Comparison of ENCODE assay signal across 22 cellular contexts in genomic region chr9:109742759-109743388, GRCh38. TPM values are rescaled to one million over a fixed set of nuclear protein-coding genes. Genes with fewer than 3 reads are reported as not detected.
DNase-seq lines count a peak whose midpoint lies in the region; ATAC-seq and TF ChIP-seq lines count a peak whose summit lies in the region.
"Had no signal": no experiment of that assay in that cellular context is flagged by ENCODE, and none has a peak within 500 bp of the region (broad histone marks: within the 10 kb centered on the region; RNA-seq: fewer than 3 reads in every experiment).

No MANE protein-coding gene starts in this region.

- H3K4me1 ChIP-seq in adipocyte (ENCODE audit: control insufficient read depth, insufficient read depth, low read length) (peaks cover 48% of the 10 kb centered on the region), neural progenitor cell (peaks cover 22% of the 10 kb centered on the region)
- H3K4me1 ChIP-seq: Peyer's patch had no signal

- peak overlapping the region; percentile 64 for H3K27ac Mint-ChIP-seq in neural progenitor cell
- H3K27ac Mint-ChIP-seq in naive thymus-derived CD8-positive, alpha-beta T cell = no peak overlapping the region
- H3K27ac Mint-ChIP-seq: T-helper 1 cell treated with Interleukin-12 subunit alpha and Interleukin-12 subunit beta and Interleukin-4 antibody, amounts not matched to agents 30 μg/mL and 1 μg/mL, for 36 hours had no signal

- H3K9me3 ChIP-seq in adipocyte (ENCODE audit: control insufficient read depth, low read length) = no peaks in the 10 kb centered on the region
- H3K9me3 ChIP-seq in neural progenitor cell (ENCODE audit: low read depth) = no peaks in the 10 kb centered on the region
- H3K9me3 ChIP-seq: breast epithelium, gastrocnemius medialis, neutrophil, Peyer's patch had no signal

- H3K4me2 ChIP-seq in neural progenitor cell = peak overlapping the region; percentile 42

- peak; percentile 21 for DNase-seq in GM04504 (ENCODE audit: low read depth)
- peak; percentile 70 for DNase-seq in adipocyte (ENCODE audit: low read depth)
- DNase-seq in fibroblast of the aortic adventitia (ENCODE audit: low read depth) = peak; percentile 18
- DNase-seq in neural progenitor cell (ENCODE audit: low spot score) = peak; percentile 62
- DNase-seq in naive thymus-derived CD8-positive, alpha-beta T cell = no peak
- no peak for DNase-seq in head of caudate nucleus
- no peak for DNase-seq in RKO (ENCODE audit: low spot score)
- DNase-seq: activated CD4-positive, alpha-beta T cell treated with anti-CD3 and anti-CD28 coated beads for 48 hours; activated CD8-positive, alpha-beta memory T cell treated with anti-CD3 and anti-CD28 coated beads, Interleukin-2, amount 50 U/mL, for 48 hours; activated naive CD4-positive, alpha-beta T cell; AML-193; Calu3; effector CD8-positive, alpha-beta T cell; gastrocnemius medialis; mammary epithelial cell; NCI-H1092 treated with DMSO at 0.1 percent for 48 hours; NCI-H774; Peyer's patch had no signal

- no peaks in the 10 kb centered on the region for H3K27me3 Mint-ChIP-seq in neural progenitor cell (ENCODE audit: insufficient read depth, low read depth)
- peaks cover 7 to 37% (median 14%) of the 10 kb centered on the region in 5 donors for H3K27me3 Mint-ChIP-seq in naive thymus-derived CD8-positive, alpha-beta T cell

- H4K20me1 ChIP-seq in neural progenitor cell (ENCODE audit: low read depth) = no peaks in the 10 kb centered on the region

- peaks cover 28% of the 10 kb centered on the region for H3K4me1 Mint-ChIP-seq in neural progenitor cell
- no peaks in the 10 kb centered on the region for H3K4me1 Mint-ChIP-seq in naive thymus-derived CD8-positive, alpha-beta T cell

- intact Hi-C loops in head of caudate nucleus (cut with DNase I) = no loop called here

- H3K9ac ChIP-seq in adipocyte (ENCODE audit: low read length) (peak overlapping the region; percentile 32), neural progenitor cell (no peak overlapping the region)

- H3K9me3 Mint-ChIP-seq in neural progenitor cell = no peaks in the 10 kb centered on the region
- peaks cover 0 to 9% (median 0%) of the 10 kb centered on the region in 9 donors for H3K9me3 Mint-ChIP-seq in naive thymus-derived CD8-positive, alpha-beta T cell
- H3K9me3 Mint-ChIP-seq: T-helper 1 cell treated with Interleukin-12 subunit alpha and Interleukin-12 subunit beta and Interleukin-4 antibody, amounts not matched to agents 30 μg/mL and 1 μg/mL, for 36 hours had no signal

- peak overlapping the region; percentile 75 for H2AFZ ChIP-seq in neural progenitor cell (replicated peaks)

- ATAC-seq in naive thymus-derived CD8-positive, alpha-beta T cell = no peak
- no peak for ATAC-seq in GM19397 (IDR thresholded peaks at IDR 0.05; ENCODE audit: unreplicated experiment)
- ATAC-seq: gastrocnemius medialis had no signal

- POLR2A ChIA-PET in naive thymus-derived CD8-positive, alpha-beta T cell (lab: Charles Lee) = no interaction called here

- no peaks in the 10 kb centered on the region for H3K79me2 ChIP-seq in neural progenitor cell (ENCODE audit: low read depth)

- H3K36me3 ChIP-seq in adipocyte (ENCODE audit: control insufficient read depth, insufficient read depth, low read length, severe bottlenecking) (no peaks in the 10 kb centered on the region), neural progenitor cell (no peaks in the 10 kb centered on the region)
- H3K36me3 ChIP-seq: breast epithelium, gastrocnemius medialis, neutrophil, Peyer's patch had no signal

- no peaks in the 10 kb centered on the region for H3K36me3 Mint-ChIP-seq in neural progenitor cell
- no peaks in the 10 kb centered on the region for H3K36me3 Mint-ChIP-seq in naive thymus-derived CD8-positive, alpha-beta T cell

- no peak overlapping the region for H3K4me3 ChIP-seq in adipocyte (ENCODE audit: low read length)
- no peak overlapping the region for H3K4me3 ChIP-seq in fibroblast of the aortic adventitia (ENCODE audit: low read depth, low read length)
- H3K4me3 ChIP-seq in neural progenitor cell = no peak overlapping the region
- H3K4me3 ChIP-seq: breast epithelium, gastrocnemius medialis, Peyer's patch had no signal

- TF ChIP-seq CTCF in fibroblast of the aortic adventitia (IDR thresholded peaks at IDR 0.05; ENCODE audit: insufficient read depth, low read length) = no peak
- no peak for TF ChIP-seq CTCF in neural progenitor cell (IDR thresholded peaks at IDR 0.05)

- no peaks in the 10 kb centered on the region for H3F3A ChIP-seq in neural progenitor cell (ENCODE audit: low read depth)

- no peaks in the 10 kb centered on the region for H3K27me3 ChIP-seq in adipocyte (replicated peaks; ENCODE audit: control insufficient read depth, insufficient read depth, low read length)
- H3K27me3 ChIP-seq in neural progenitor cell = no peaks in the 10 kb centered on the region
- H3K27me3 ChIP-seq: breast epithelium, gastrocnemius medialis, Peyer's patch had no signal

- H3K27ac ChIP-seq in neural progenitor cell = peak overlapping the region; percentile 10
- H3K27ac ChIP-seq: breast epithelium, gastrocnemius medialis, neutrophil, Peyer's patch had no signal

- no peak overlapping the region for H3K4me3 Mint-ChIP-seq in neural progenitor cell
- H3K4me3 Mint-ChIP-seq in naive thymus-derived CD8-positive, alpha-beta T cell = no peak overlapping the region
- H3K4me3 Mint-ChIP-seq: T-helper 1 cell treated with Interleukin-12 subunit alpha and Interleukin-12 subunit beta and Interleukin-4 antibody, amounts not matched to agents 30 μg/mL and 1 μg/mL, for 36 hours had no signal

RNA-seq across cellular contexts. Expression of gene PALM2AKAP2, which starts 37.1 kb away (rescaled TPM):
- total RNA-seq in fibroblast of the aortic adventitia (ENCODE audit: low replicate concordance) (4.2 and 5.0 TPM in 2 replicates), neural progenitor cell (ENCODE audit: low replicate concordance) (3.9 and 12.0 TPM in 2 replicates)
- not detected for total RNA-seq in naive thymus-derived CD8-positive, alpha-beta T cell
- not detected for polyA plus RNA-seq in naive thymus-derived CD8-positive, alpha-beta T cell
- total RNA-seq: Calu3 had no signal

Comparison
In these comparisons a context has a peak if more than half of its experiments do, and no peak if none do; other contexts are left out.
1. DNase-seq: peak in GM04504 (single experiment), adipocyte (single experiment), fibroblast of the aortic adventitia (single experiment) and neural progenitor cell (single experiment); none in naive thymus-derived CD8-positive, alpha-beta T cell (0 of 10), head of caudate nucleus (0 of 42) and RKO (single experiment).